32 cellular contexts compared by ENCODE assay signal in the genomic region with DNA sequence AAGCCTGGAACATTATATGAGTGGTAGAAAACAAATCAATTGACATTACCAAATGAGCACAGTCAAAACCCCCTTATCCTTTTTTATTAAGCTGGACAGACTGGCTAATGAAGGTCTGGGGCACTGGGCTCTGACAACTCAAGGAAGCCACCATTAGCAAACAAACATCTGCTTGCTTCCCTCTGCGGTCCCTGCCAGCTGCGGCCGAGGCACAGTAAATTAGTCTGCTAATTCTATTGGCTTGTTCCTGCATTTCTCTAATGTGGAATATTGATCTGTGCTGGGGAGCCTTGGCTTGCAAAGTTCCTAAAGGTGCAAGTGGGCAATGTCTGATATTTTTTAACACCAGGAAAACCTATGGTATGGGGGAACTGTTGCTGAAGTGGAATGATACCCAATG.
"Had no signal": no experiment of that assay in that cellular context is flagged by ENCODE, and none has a peak within 500 bp of the region (broad histone marks: within the 10 kb centered on the region; RNA-seq: fewer than 3 reads in every experiment).

No MANE protein-coding gene starts in this region.

- H3K27ac ChIP-seq: adrenal gland, body of pancreas, brain microvascular endothelial cell, breast epithelium, WERI-Rb-1 had no signal

- ATAC-seq: activated CD4-positive, CD25-positive, alpha-beta regulatory T cell treated with anti-CD3 and anti-CD28 coated beads, Interleukin-2, amount 50 U/mL, for 24 hours; activated CD8-positive, alpha-beta T cell treated with anti-CD3 and anti-CD28 coated beads for 36 hours; activated naive CD4-positive, alpha-beta T cell treated with anti-CD3 and anti-CD28 coated beads, Interleukin-2, amount 50 U/mL, for 72 hours; activated T-cell treated with anti-CD3 and anti-CD28 coated beads, Interleukin-2, amount 50 U/mL, for 4 hours; activated T-cell treated with anti-CD3 and anti-CD28 coated beads, Interleukin-2, amount 50 U/mL, for 72 hours; activated T-helper 17 cell treated with anti-CD3 and anti-CD28 coated beads, Interleukin-2, amount 50 U/mL, for 72 hours; body of pancreas; WTC11 had no signal

- H3K27me3 ChIP-seq: adrenal gland, body of pancreas, brain microvascular endothelial cell, breast epithelium had no signal

- H3K9me3 ChIP-seq: adrenal gland, body of pancreas, breast epithelium had no signal

- H3K36me3 ChIP-seq: adrenal gland, brain microvascular endothelial cell, breast epithelium, WERI-Rb-1 had no signal

- H3K4me3 ChIP-seq: adrenal gland, body of pancreas, breast epithelium had no signal

- H3K4me1 ChIP-seq: adrenal gland, body of pancreas, breast epithelium had no signal

- DNase-seq: activated CD4-positive, alpha-beta memory T cell treated with anti-CD3 and anti-CD28 coated beads for 36 hours; activated CD4-positive, alpha-beta T cell treated with anti-CD3 and anti-CD28 coated beads for 4 hours; activated CD4-positive, alpha-beta T cell treated with anti-CD3 and anti-CD28 coated beads, Interleukin-2, amount 10 ng/mL, durations not matched to agents 24 days and 14 days; activated CD4-positive, alpha-beta T cell treated with anti-CD3 and anti-CD28 coated beads, Interleukin-2, amount 50 U/mL, for 1 hour; activated CD4-positive, alpha-beta T cell treated with anti-CD3 and anti-CD28 coated beads, Interleukin-2, amount 50 U/mL, for 4 hours; activated CD4-positive, CD25-positive, alpha-beta regulatory T cell; activated CD8-positive, alpha-beta memory T cell treated with anti-CD3 and anti-CD28 coated beads, Interleukin-2, amount 50 U/mL, for 4 hours; activated CD8-positive, alpha-beta T cell treated with anti-CD3 and anti-CD28 coated beads for 36 hours; activated effector memory CD4-positive, alpha-beta T cell treated with anti-CD3 and anti-CD28 coated beads, Interleukin-2, amount 50 U/mL, for 16 hours; activated gamma-delta T cell treated with Interleukin-2 at 50 U/mL for 16 hours; activated naive CD4-positive, alpha-beta T cell; activated naive CD4-positive, alpha-beta T cell treated with anti-CD3 and anti-CD28 coated beads for 36 hours; activated naive CD4-positive, alpha-beta T cell treated with anti-CD3 and anti-CD28 coated beads, Interleukin-2, amount 50 U/mL, for 16 hours; activated naive CD8-positive, alpha-beta T cell treated with anti-CD3 and anti-CD28 coated beads for 36 hours; activated T-cell treated with anti-CD3 and anti-CD28 coated beads for 4 hours; activated T-cell treated with anti-CD3 and anti-CD28 coated beads, Interleukin-2, amount 50 U/mL, for 1 hour; activated T-cell treated with anti-CD3 and anti-CD28 coated beads, Interleukin-2, amount 50 U/mL, for 4 hours; activated T-cell treated with anti-CD3 and anti-CD28 coated beads, Interleukin-2, amount 50 U/mL, for 72 hours; adrenal gland; amniotic stem cell; aorta; body of pancreas; brain microvascular endothelial cell; central memory CD4-positive, alpha-beta T cell; T-helper 2 cell; T-helper 9 cell; WERI-Rb-1 had no signal
